ENCODE assay signal across 24 cellular contexts in genomic region chr9:101353683-101354082, GRCh38. TPM values are rescaled to one million over a fixed set of nuclear protein-coding genes. Genes with fewer than 3 reads are reported as not detected.
DNase-seq lines count a peak whose midpoint lies in the region; ATAC-seq, FAIRE-seq and TF ChIP-seq lines count a peak whose summit lies in the region.
"Had no signal": no experiment of that assay in that cellular context is flagged by ENCODE, and none has a peak within 500 bp of the region (broad histone marks: within the 10 kb centered on the region; RNA-seq: fewer than 3 reads in every experiment).

No MANE protein-coding gene starts in this region.

- no TSS peak for BruUV-seq in HepG2 (replicated peaks; lab: Mats Ljungman, UMichigan)

- H3K27ac Mint-ChIP-seq in chondrocyte (ENCODE audit: unreplicated experiment): no peak overlapping the region
- H3K27ac Mint-ChIP-seq: B cell; CD4-positive, CD25-positive, alpha-beta regulatory T cell; CD8-positive, alpha-beta T cell; HFFc6 had no signal

- peaks cover 10% of the 10 kb centered on the region for H3K27me3 Mint-ChIP-seq in chondrocyte (ENCODE audit: low read depth)

- peaks cover 28% of the 10 kb centered on the region for H3K4me1 ChIP-seq in A549
- H3K4me1 ChIP-seq in HepG2 (ENCODE audit: insufficient read depth, low read length): peaks cover 95% of the 10 kb centered on the region
- H3K4me1 ChIP-seq in small intestine (ENCODE audit: control insufficient read depth in 2 of 2, insufficient read depth in 1 of 2, low read depth in 1 of 2, low read length in 1 of 2): peaks cover 7 to 8% of the 10 kb centered on the region in 2 donors
- no peaks in the 10 kb centered on the region for H3K4me1 ChIP-seq in SJCRH30
- H3K4me1 ChIP-seq: BLaER1, HAP-1 had no signal

- H3K79me2 ChIP-seq in HepG2 (ENCODE audit: insufficient read depth, low read length): no peaks in the 10 kb centered on the region

- H3K4me2 ChIP-seq in A549 (peak overlapping the region; percentile 74), HepG2 (ENCODE audit: low read depth, low read length) (peak overlapping the region; percentile 58; the same call in 1 of the 2 replicates)
- H3K4me2 ChIP-seq: BLaER1 had no signal

- no peak for ATAC-seq in A549
- no peak for ATAC-seq in HepG2
- ATAC-seq in GM21528 (IDR thresholded peaks at IDR 0.05; ENCODE audit: low FRiP score, unreplicated experiment): no peak
- ATAC-seq: CD8-positive, alpha-beta T cell; GM12878 had no signal

- no peak overlapping the region for H3K4me3 Mint-ChIP-seq in chondrocyte (ENCODE audit: unreplicated experiment)
- H3K4me3 Mint-ChIP-seq: B cell; CD4-positive, CD25-positive, alpha-beta regulatory T cell; CD8-positive, alpha-beta T cell; HFFc6 had no signal

- H3K27ac ChIP-seq in A549 (peak overlapping the region; percentile 96 to 98), VCaP (peak overlapping the region; percentile 67), HepG2 (ENCODE audit: extremely low read length, insufficient read depth, low read length) (peak overlapping the region; percentile 94), small intestine (ENCODE audit: low read depth in 1 of 2, low read length in 1 of 2) (no peak overlapping the region), SJCRH30 (no peak overlapping the region)
- H3K27ac ChIP-seq: BLaER1 had no signal

- no peaks in the 10 kb centered on the region for H3K27me3 ChIP-seq in HepG2 (ENCODE audit: control insufficient read depth in 1 of 2, insufficient read depth in 2 of 2, low read length in 2 of 2)
- peaks cover 0 to 4% of the 10 kb centered on the region in 2 donors for H3K27me3 ChIP-seq in small intestine (ENCODE audit: control insufficient read depth in 2 of 2, insufficient read depth in 2 of 2, low read length in 2 of 2)
- H3K27me3 ChIP-seq in SJCRH30: no peaks in the 10 kb centered on the region
- H3K27me3 ChIP-seq: BLaER1 had no signal

- H3K36me3 ChIP-seq in HepG2 (replicated peaks in 1 of 2; ENCODE audit: control insufficient read depth in 1 of 2, insufficient read depth in 2 of 2, low read length in 2 of 2) (no peaks in the 10 kb centered on the region), small intestine (ENCODE audit: control insufficient read depth in 2 of 2, insufficient read depth in 2 of 2, low read length in 2 of 2) (no peaks in the 10 kb centered on the region), SJCRH30 (no peaks in the 10 kb centered on the region)
- H3K36me3 ChIP-seq: BLaER1, HAP-1 had no signal

- H3K4me1 Mint-ChIP-seq in chondrocyte (ENCODE audit: low read depth): no peaks in the 10 kb centered on the region
- H3K4me1 Mint-ChIP-seq: B cell; CD4-positive, CD25-positive, alpha-beta regulatory T cell had no signal

- intact Hi-C loops in HepG2 (cut with micrococcal nuclease; ENCODE audit: unreplicated experiment): loop anchor here (1.0 to 2.0 kb wide), 6 partner anchors 13 to 45 kb away; partner anchors contain the start of genes MRPL50 and ZNF189

- DNase-seq in A549 (ENCODE audit: low read depth in 1 of 2, low spot score in 1 of 2): no peak
- peak; percentile 44 for DNase-seq in HepG2 (ENCODE audit: low spot score)
- peak; percentile 1 for DNase-seq in small intestine
- no peak for DNase-seq in SJCRH30
- no peak for DNase-seq in chondrocyte (ENCODE audit: low spot score)
- DNase-seq: CD4-positive, CD25-positive, alpha-beta regulatory T cell; CD8-positive, alpha-beta T cell; DMS 273 treated with DMSO at 0.1 percent for 48 hours; DMS79; EL; GDM1; GOT3; HFFc6 had no signal

- WGBS in A549 (ENCODE audit: missing lambda C conversion rate): 95% methylated on average over 2 of the region's 2 CpGs
- 56% methylated on average over 2 of the region's 2 CpGs for WGBS in HepG2 (ENCODE audit: low lambda C conversion rate)
- WGBS in small intestine, 3 donors: 69 to 76% (median 69%) methylated on average over 2 of the region's 2 CpGs

- in situ Hi-C loops in HepG2 (cut with HindIII; ENCODE audit: extremely low pct_ligation_motif_present, low pct_unique_long_range_greater_than_20kb): no loop called here

- TF ChIP-seq POLR2A in A549 (IDR thresholded peaks at IDR 0.05; ENCODE audit: low read length) (no peak), HepG2 (IDR thresholded peaks at IDR 0.05; ENCODE audit: insufficient read depth in 1 of 2, low read depth in 2 of 2, low read length in 2 of 2) (no peak)

- no peaks in the 10 kb centered on the region for H4K20me1 ChIP-seq in HepG2 (ENCODE audit: insufficient read depth, low read length)
- H4K20me1 ChIP-seq: BLaER1 had no signal

- TF ChIP-seq EP300 in A549 (IDR thresholded peaks at IDR 0.05) (no peak), HepG2 (IDR thresholded peaks at IDR 0.05; ENCODE audit: low read depth in 2 of 2, low read length in 2 of 2) (peak in 1 of 2 experiments; percentile 66; a peak in 2 of 4 replicates), HepG2 (CRISPR knock-in tag; IDR thresholded peaks at IDR 0.05; ENCODE audit: borderline replicate concordance) (no peak)

- peak overlapping the region; percentile 69; the same call in 1 of the 2 replicates for H3K9ac ChIP-seq in HepG2 (ENCODE audit: insufficient read depth, low read depth, low read length)
- H3K9ac ChIP-seq: BLaER1 had no signal

- H3K9me3 ChIP-seq in A549 (peaks cover 15% of the 10 kb centered on the region; the same call in 2 of the 3 replicates), HepG2 (ENCODE audit: low read length) (no peaks in the 10 kb centered on the region), small intestine (ENCODE audit: control insufficient read depth, low read depth) (no peaks in the 10 kb centered on the region), SJCRH30 (replicated peaks) (no peaks in the 10 kb centered on the region)
- H3K9me3 ChIP-seq: BLaER1, HAP-1 had no signal

- peaks cover 3% of the 10 kb centered on the region for H3K9me3 Mint-ChIP-seq in chondrocyte (ENCODE audit: low read depth)
- H3K9me3 Mint-ChIP-seq: CD8-positive, alpha-beta T cell; HFFc6 had no signal

- FAIRE-seq in A549 (lab: Jason Lieb, UNC) (no peak), HepG2 (lab: Jason Lieb, UNC) (no peak), small intestine (lab: Jason Lieb, UNC) (no peak)
- FAIRE-seq: D721Med, GM12878, GM18507, H54 had no signal

- TF ChIP-seq RAD21 in A549 (conservative IDR thresholded peaks at IDR 0.05 in 1 of 2, IDR thresholded peaks at IDR 0.05 in 1 of 2): no peak
- TF ChIP-seq RAD21 in HepG2 (CRISPR knock-in tag; IDR thresholded peaks at IDR 0.05): no peak

- no peaks in the 10 kb centered on the region for H3K36me3 Mint-ChIP-seq in chondrocyte (ENCODE audit: low read depth)
- H3K36me3 Mint-ChIP-seq: CD4-positive, CD25-positive, alpha-beta regulatory T cell; CD8-positive, alpha-beta T cell had no signal

- H3K4me3 ChIP-seq in A549 (no peak overlapping the region), HepG2 (replicated peaks in 1 of 3; ENCODE audit: insufficient read depth in 1 of 3, low read depth in 2 of 3, low read length in 3 of 3) (no peak overlapping the region), small intestine (ENCODE audit: low read depth in 1 of 2, low read length in 2 of 2) (no peak overlapping the region), SJCRH30 (no peak overlapping the region)
- H3K4me3 ChIP-seq: BLaER1, GM12878, HAP-1 had no signal

- POLR2A ChIA-PET in A549 (lab: Yijun Ruan, JAX): interaction anchor here (1.0 kb wide), 1 partner anchor 30 kb away, joined by 3 read pairs; no protein-coding TSS in a partner anchor
- POLR2A ChIA-PET in HepG2 (lab: Yijun Ruan, JAX): interaction anchor here (0.7 to 4.8 kb wide), 18 partner anchors 8 to 107 kb away, joined by 3 to 116 read pairs (median 6); partner anchors contain the start of genes MRPL50 and ZNF189

- TF ChIP-seq CTCF in A549 (IDR thresholded peaks at IDR 0.05): no peak
- no peak for TF ChIP-seq CTCF in VCaP (conservative IDR thresholded peaks at IDR 0.05)
- no peak for TF ChIP-seq CTCF in HepG2 (CRISPR knock-in tag; IDR thresholded peaks at IDR 0.05)
- TF ChIP-seq CTCF in chondrocyte (IDR thresholded peaks at IDR 0.05): no peak

- CTCF ChIA-PET in A549 (lab: Yijun Ruan, JAX): interaction anchor here (1.3 kb wide), 1 partner anchor 21 kb away, joined by 4 read pairs; no protein-coding TSS in a partner anchor
- CTCF ChIA-PET in HepG2 (lab: Yijun Ruan, JAX; ENCODE audit: low intra/inter-chr PET ratio, low total read pairs): no interaction called here

- no peak overlapping the region for H2AFZ ChIP-seq in HepG2 (ENCODE audit: low read length)

RNA-seq across cellular contexts. Expression of gene BAAT, which starts 31.1 kb away (rescaled TPM):
- 9.1 TPM in 2 replicates for polyA plus RNA-seq in A549 (2011; rRNA removed)
- 1.9 and 2.3 TPM in 2 replicates for polyA plus RNA-seq in A549 (2012; cell fraction: cytosol; rRNA removed)
- 2.2 and 4.3 TPM in 2 replicates for polyA plus RNA-seq in A549 (2012; cell fraction: nucleus; rRNA removed)
- polyA plus RNA-seq in A549 (2017; fragmentation: RNase III; extraction: RNeasy Plus Mini Kit Qiagen cat#74134 plus additional on column Dnase treatment): 10.1 to 13.6 TPM (median 10.9 TPM) in 3 replicates
- polyA minus RNA-seq in A549 (2011; rRNA and poly(A)+ RNA removed): 6.2 and 6.7 TPM in 2 replicates
- total RNA-seq in HepG2 (2016; rRNA removed; fragmentation: Illumina TruSeq; extraction: Trizol): 0.71 and 1.0 TPM in 2 replicates
- 0.20 and 0.26 TPM in 2 replicates for total RNA-seq in HepG2 (2016; cell fraction: cytosol; rRNA removed; fragmentation: Illumina TruSeq; extraction: Trizol; ENCODE audit: low read depth)
- 0.45 and 0.77 TPM in 2 replicates for total RNA-seq in HepG2 (2016; cell fraction: insoluble cytoplasmic fraction; rRNA removed; fragmentation: Illumina TruSeq; extraction: Trizol)
- 0.34 and 0.56 TPM in 2 replicates for total RNA-seq in HepG2 (2016; cell fraction: membrane; rRNA removed; fragmentation: Illumina TruSeq; extraction: Trizol)
- 0.78 and 0.97 TPM in 2 replicates for total RNA-seq in HepG2 (2016; cell fraction: nucleus; rRNA removed; fragmentation: Illumina TruSeq; extraction: Trizol)
- 7.9 and 11.2 TPM in 2 replicates for polyA plus RNA-seq in HepG2 (2011; rRNA removed)
- polyA plus RNA-seq in HepG2 (2011; cell fraction: cytosol; rRNA removed): 3.9 and 10.6 TPM in 2 replicates
- polyA plus RNA-seq in HepG2 (2011; cell fraction: nucleus; rRNA removed): 4.2 and 7.6 TPM in 2 replicates
- 26.8 and 34.2 TPM in 2 replicates for polyA plus RNA-seq in HepG2 (2012)
- 0.07 and 0.18 TPM in 2 replicates for polyA plus RNA-seq in HepG2 (2016; cell fraction: cytosol; fragmentation: Illumina TruSeq; extraction: Trizol; ENCODE audit: low read depth)
- 0.80 and 0.87 TPM in 2 replicates for polyA plus RNA-seq in HepG2 (2016; cell fraction: insoluble cytoplasmic fraction; fragmentation: Illumina TruSeq; extraction: Trizol; ENCODE audit: low read depth)
- polyA plus RNA-seq in HepG2 (2016; cell fraction: membrane; fragmentation: Illumina TruSeq; extraction: Trizol; ENCODE audit: low read depth): 0.22 and 0.24 TPM in 2 replicates
- 1.4 and 1.7 TPM in 2 replicates for polyA plus RNA-seq in HepG2 (2016; cell fraction: nucleus; fragmentation: Illumina TruSeq; extraction: Trizol; ENCODE audit: insufficient read depth, low read depth)
- polyA minus RNA-seq in HepG2 (2011; rRNA and poly(A)+ RNA removed; ENCODE audit: low replicate concordance): 0.05 and 7.3 TPM in 2 replicates
- polyA minus RNA-seq in HepG2 (2011; cell fraction: cytosol; rRNA and poly(A)+ RNA removed): 5.0 and 10.0 TPM in 2 replicates
- polyA minus RNA-seq in HepG2 (2011; cell fraction: nucleus; rRNA and poly(A)+ RNA removed): 7.6 and 12.8 TPM in 2 replicates
- polyA plus RNA-seq in small intestine: under 1 TPM in 1 of 3 donors, not detected in 2; 0.04 TPM
- 0.10 TPM in 2 replicates for total RNA-seq in SJCRH30 (2014; rRNA removed; shearing (Covaris generic))
- 0.10 to 0.26 TPM (median 0.24 TPM) in 3 replicates for total RNA-seq in chondrocyte
- total RNA-seq: A172; B cell; CD8-positive, alpha-beta T cell had no signal
- polyA plus RNA-seq: AG04450 had no signal

RNA-seq across cellular contexts. Expression of gene MRPL50, which starts 44.7 kb away (rescaled TPM):
- polyA plus RNA-seq in A549 (2011; rRNA removed) (37.6 and 42.5 TPM in 2 replicates), A549 (2017; fragmentation: RNase III; extraction: RNeasy Plus Mini Kit Qiagen cat#74134 plus additional on column Dnase treatment) (23.7 to 24.7 TPM (median 23.9 TPM) in 3 replicates), HepG2 (2011; rRNA removed) (30.0 and 37.1 TPM in 2 replicates), small intestine (10 to 100 TPM in 2 of 3 donors, 1 to 10 TPM in 1; 7.3 to 13.2 (median 10.1) TPM)
- 7.7 and 8.3 TPM in 2 replicates for polyA plus RNA-seq in A549 (2012; cell fraction: cytosol; rRNA removed)
- polyA plus RNA-seq in A549 (2012; cell fraction: nucleus; rRNA removed): 2.0 and 3.6 TPM in 2 replicates
- 2.1 and 2.7 TPM in 2 replicates for polyA minus RNA-seq in A549 (2011; rRNA and poly(A)+ RNA removed)
- total RNA-seq in HepG2 (2016; rRNA removed; fragmentation: Illumina TruSeq; extraction: Trizol) (70.0 and 107 TPM in 2 replicates), chondrocyte (5.9 to 8.2 TPM (median 7.2 TPM) in 3 replicates)
- total RNA-seq in HepG2 (2016; cell fraction: cytosol; rRNA removed; fragmentation: Illumina TruSeq; extraction: Trizol; ENCODE audit: low read depth): 21.0 and 24.1 TPM in 2 replicates
- 68.9 and 116 TPM in 2 replicates for total RNA-seq in HepG2 (2016; cell fraction: insoluble cytoplasmic fraction; rRNA removed; fragmentation: Illumina TruSeq; extraction: Trizol)
- 28.1 and 35.5 TPM in 2 replicates for total RNA-seq in HepG2 (2016; cell fraction: membrane; rRNA removed; fragmentation: Illumina TruSeq; extraction: Trizol)
- total RNA-seq in HepG2 (2016; cell fraction: nucleus; rRNA removed; fragmentation: Illumina TruSeq; extraction: Trizol): 39.6 and 40.3 TPM in 2 replicates
- polyA plus RNA-seq in HepG2 (2011; cell fraction: cytosol; rRNA removed): 12.7 and 22.1 TPM in 2 replicates
- polyA plus RNA-seq in HepG2 (2011; cell fraction: nucleus; rRNA removed): 6.3 and 8.8 TPM in 2 replicates
- 35.5 and 51.6 TPM in 2 replicates for polyA plus RNA-seq in HepG2 (2012)
- polyA plus RNA-seq in HepG2 (2016; cell fraction: cytosol; fragmentation: Illumina TruSeq; extraction: Trizol; ENCODE audit: low read depth): 9.9 and 11.7 TPM in 2 replicates
- 93.2 and 105 TPM in 2 replicates for polyA plus RNA-seq in HepG2 (2016; cell fraction: insoluble cytoplasmic fraction; fragmentation: Illumina TruSeq; extraction: Trizol; ENCODE audit: low read depth)
- 17.3 and 19.1 TPM in 2 replicates for polyA plus RNA-seq in HepG2 (2016; cell fraction: membrane; fragmentation: Illumina TruSeq; extraction: Trizol; ENCODE audit: low read depth)
- polyA plus RNA-seq in HepG2 (2016; cell fraction: nucleus; fragmentation: Illumina TruSeq; extraction: Trizol; ENCODE audit: insufficient read depth, low read depth): 41.9 and 44.2 TPM in 2 replicates
- polyA minus RNA-seq in HepG2 (2011; rRNA and poly(A)+ RNA removed; ENCODE audit: low replicate concordance): 2.7 and 4.1 TPM in 2 replicates
- polyA minus RNA-seq in HepG2 (2011; cell fraction: cytosol; rRNA and poly(A)+ RNA removed): 6.6 and 7.6 TPM in 2 replicates
- 36.7 and 38.1 TPM in 2 replicates for polyA minus RNA-seq in HepG2 (2011; cell fraction: nucleus; rRNA and poly(A)+ RNA removed)
- total RNA-seq in SJCRH30 (2014; rRNA removed; shearing (Covaris generic)): 37.7 and 39.5 TPM in 2 replicates

RNA-seq across cellular contexts. Expression of gene ZNF189, which starts 45.0 kb away (rescaled TPM):
- polyA plus RNA-seq in A549 (2011; rRNA removed): 13.9 and 14.0 TPM in 2 replicates
- 1.2 and 1.3 TPM in 2 replicates for polyA plus RNA-seq in A549 (2012; cell fraction: cytosol; rRNA removed)
- 1.3 and 2.3 TPM in 2 replicates for polyA plus RNA-seq in A549 (2012; cell fraction: nucleus; rRNA removed)
- 8.3 to 9.6 TPM (median 8.8 TPM) in 3 replicates for polyA plus RNA-seq in A549 (2017; fragmentation: RNase III; extraction: RNeasy Plus Mini Kit Qiagen cat#74134 plus additional on column Dnase treatment)
- polyA minus RNA-seq in A549 (2011; rRNA and poly(A)+ RNA removed): 5.4 and 6.5 TPM in 2 replicates
- 50.0 and 65.4 TPM in 2 replicates for total RNA-seq in HepG2 (2016; rRNA removed; fragmentation: Illumina TruSeq; extraction: Trizol)
- total RNA-seq in HepG2 (2016; cell fraction: cytosol; rRNA removed; fragmentation: Illumina TruSeq; extraction: Trizol; ENCODE audit: low read depth): 8.6 and 10.3 TPM in 2 replicates
- 48.2 and 65.9 TPM in 2 replicates for total RNA-seq in HepG2 (2016; cell fraction: insoluble cytoplasmic fraction; rRNA removed; fragmentation: Illumina TruSeq; extraction: Trizol)
- total RNA-seq in HepG2 (2016; cell fraction: membrane; rRNA removed; fragmentation: Illumina TruSeq; extraction: Trizol): 33.1 and 39.4 TPM in 2 replicates
- 46.2 and 50.3 TPM in 2 replicates for total RNA-seq in HepG2 (2016; cell fraction: nucleus; rRNA removed; fragmentation: Illumina TruSeq; extraction: Trizol)
- 7.9 and 8.4 TPM in 2 replicates for polyA plus RNA-seq in HepG2 (2011; rRNA removed)
- 2.8 and 5.5 TPM in 2 replicates for polyA plus RNA-seq in HepG2 (2011; cell fraction: cytosol; rRNA removed)
- polyA plus RNA-seq in HepG2 (2011; cell fraction: nucleus; rRNA removed): 11.7 and 16.1 TPM in 2 replicates
- polyA plus RNA-seq in HepG2 (2012): 23.9 and 31.6 TPM in 2 replicates
- polyA plus RNA-seq in HepG2 (2016; cell fraction: cytosol; fragmentation: Illumina TruSeq; extraction: Trizol; ENCODE audit: low read depth): 3.4 and 3.7 TPM in 2 replicates
- 40.8 and 42.4 TPM in 2 replicates for polyA plus RNA-seq in HepG2 (2016; cell fraction: insoluble cytoplasmic fraction; fragmentation: Illumina TruSeq; extraction: Trizol; ENCODE audit: low read depth)
- 12.9 and 13.9 TPM in 2 replicates for polyA plus RNA-seq in HepG2 (2016; cell fraction: membrane; fragmentation: Illumina TruSeq; extraction: Trizol; ENCODE audit: low read depth)
- 52.8 and 60.4 TPM in 2 replicates for polyA plus RNA-seq in HepG2 (2016; cell fraction: nucleus; fragmentation: Illumina TruSeq; extraction: Trizol; ENCODE audit: insufficient read depth, low read depth)
- 2.2 and 6.6 TPM in 2 replicates for polyA minus RNA-seq in HepG2 (2011; rRNA and poly(A)+ RNA removed; ENCODE audit: low replicate concordance)
- polyA minus RNA-seq in HepG2 (2011; cell fraction: cytosol; rRNA and poly(A)+ RNA removed): 10.9 and 12.4 TPM in 2 replicates
- 77.9 and 116 TPM in 2 replicates for polyA minus RNA-seq in HepG2 (2011; cell fraction: nucleus; rRNA and poly(A)+ RNA removed)
- 10 to 100 TPM in 2 of 3 donors, 1 to 10 TPM in 1; 7.3 to 14.1 (median 11.7) TPM for polyA plus RNA-seq in small intestine
- total RNA-seq in SJCRH30 (2014; rRNA removed; shearing (Covaris generic)): 27.4 and 30.2 TPM in 2 replicates
- 17.9 to 21.0 TPM (median 18.5 TPM) in 3 replicates for total RNA-seq in chondrocyte

Comparison
In these comparisons a context has a peak if more than half of its experiments do, and no peak if none do; other contexts are left out.
1. DNase-seq: peak in HepG2 (single experiment) and small intestine (single experiment); none in A549 (0 of 2), SJCRH30 (0 of 2) and chondrocyte (single experiment).
2. H3K27ac ChIP-seq: peak in A549 (2 of 2), VCaP (single experiment) and HepG2 (single experiment); none in small intestine (0 of 2) and SJCRH30 (single experiment).